ENCODE assay signal across 27 cellular contexts in genomic region chr3:127492426-127492825, GRCh38.
"Had no signal": no experiment of that assay in that cellular context is flagged by ENCODE, and none has a peak within 500 bp of the region (broad histone marks: within the 10 kb centered on the region; RNA-seq: fewer than 3 reads in every experiment).

No MANE protein-coding gene starts in this region.

- H3K4me3 Mint-ChIP-seq: dendritic cell treated with granulocyte-macrophage colony-stimulating factor and Interleukin-4, amounts not matched to agents 40 ng/mL and 50 ng/mL, for 4 days; memory B cell; naive B cell; natural killer cell treated with Interleukin-12 subunit alpha and Interleukin-12 subunit beta and Interleukin-15 and Interleukin-18, amount 100 ng/mL, for 72 hours; neural crest cell; stimulated activated effector memory CD8-positive, alpha-beta T cell treated with anti-CD3 and anti-CD28 coated beads, Interleukin-12 subunit alpha, Interleukin-12 subunit beta, amount 100 ng/mL, for 72 hours had no signal

- H3K27ac Mint-ChIP-seq: dendritic cell treated with granulocyte-macrophage colony-stimulating factor and Interleukin-4, amounts not matched to agents 40 ng/mL and 50 ng/mL, for 4 days; memory B cell; naive B cell; natural killer cell treated with Interleukin-12 subunit alpha and Interleukin-12 subunit beta and Interleukin-15 and Interleukin-18, amount 100 ng/mL, for 72 hours; progenitor cell of endocrine pancreas; stimulated activated effector memory CD8-positive, alpha-beta T cell treated with anti-CD3 and anti-CD28 coated beads, Interleukin-12 subunit alpha, Interleukin-12 subunit beta, amount 100 ng/mL, for 72 hours had no signal

- H3K9me3 ChIP-seq: colonic mucosa, esophagus squamous epithelium, lower lobe of right lung, neutrophil, sigmoid colon, stomach, thyroid gland had no signal

- DNase-seq: colonic mucosa; effector CD8-positive, alpha-beta T cell; esophagus squamous epithelium; foreskin melanocyte; glutamatergic neuron; heart right ventricle; hippocampal formation; kidney glomerular epithelial cell; left colon; left ventricle myocardium superior; lower lobe of right lung; naive B cell; sigmoid colon; stimulated activated CD4-positive, alpha-beta T cell treated with anti-CD3 and anti-CD28 coated beads, Interleukin-2, amount 100 ng/mL, for 24 hours; stimulated activated CD4-positive, alpha-beta T cell treated with anti-CD3 and anti-CD28 coated beads, Interleukin-4, amount 100 ng/mL, for 24 hours; stimulated activated naive CD4-positive, alpha-beta T cell treated with Interleukin-2 at 50 U/mL for 16 hours; stomach; thyroid gland; trophoblast cell had no signal

- H3K27ac ChIP-seq: colonic mucosa, esophagus squamous epithelium, heart right ventricle, lower lobe of right lung, neutrophil, parathyroid adenoma, sigmoid colon, stomach, thyroid gland had no signal

- H3K4me3 ChIP-seq: colonic mucosa, esophagus squamous epithelium, heart right ventricle, lower lobe of right lung, sigmoid colon, stomach, thyroid gland had no signal

- H3K27me3 ChIP-seq: colonic mucosa, neutrophil, thyroid gland had no signal

- H3K9ac ChIP-seq: parathyroid adenoma had no signal

- H3K4me1 ChIP-seq: colonic mucosa, esophagus squamous epithelium, heart right ventricle, lower lobe of right lung, parathyroid adenoma, sigmoid colon, stomach, thyroid gland had no signal

- H3K36me3 Mint-ChIP-seq: memory B cell; naive B cell; natural killer cell treated with Interleukin-12 subunit alpha and Interleukin-12 subunit beta and Interleukin-15 and Interleukin-18, amount 100 ng/mL, for 72 hours; stimulated activated effector memory CD8-positive, alpha-beta T cell treated with anti-CD3 and anti-CD28 coated beads, Interleukin-12 subunit alpha, Interleukin-12 subunit beta, amount 100 ng/mL, for 72 hours had no signal

- H3K4me1 Mint-ChIP-seq: memory B cell; naive B cell; neural crest cell; stimulated activated effector memory CD8-positive, alpha-beta T cell treated with anti-CD3 and anti-CD28 coated beads, Interleukin-12 subunit alpha, Interleukin-12 subunit beta, amount 100 ng/mL, for 72 hours had no signal

- H3K36me3 ChIP-seq: colonic mucosa, esophagus squamous epithelium, heart right ventricle, lower lobe of right lung, neutrophil, sigmoid colon, stomach, thyroid gland had no signal

- ATAC-seq: heart right ventricle; left colon; left ventricle myocardium superior; lower lobe of right lung; stimulated activated effector memory CD8-positive, alpha-beta T cell treated with anti-CD3 and anti-CD28 coated beads, Interleukin-12 subunit alpha, Interleukin-12 subunit beta, amount 100 ng/mL, for 72 hours had no signal

- H3K9me3 Mint-ChIP-seq: dendritic cell treated with granulocyte-macrophage colony-stimulating factor and Interleukin-4, amounts not matched to agents 40 ng/mL and 50 ng/mL, for 4 days; natural killer cell treated with Interleukin-12 subunit alpha and Interleukin-12 subunit beta and Interleukin-15 and Interleukin-18, amount 100 ng/mL, for 72 hours; neural crest cell; stimulated activated effector memory CD8-positive, alpha-beta T cell treated with anti-CD3 and anti-CD28 coated beads, Interleukin-12 subunit alpha, Interleukin-12 subunit beta, amount 100 ng/mL, for 72 hours had no signal
